Comparison of ENCODE assay signal across 8 cellular contexts in genomic region chr1:45206808-45207624, GRCh38. TPM values are rescaled to one million over a fixed set of nuclear protein-coding genes. Genes with fewer than 3 reads are reported as not detected.
DNase-seq lines count a peak whose midpoint lies in the region; ATAC-seq and TF ChIP-seq lines count a peak whose summit lies in the region.

No MANE protein-coding gene starts in this region.

- DNase-seq in breast epithelium (ENCODE audit: low spot score in 2 of 2) = no peak
- DNase-seq in GDM1 (lab: John Stamatoyannopoulos, UW) = no peak

- H3K9me3 ChIP-seq in HUES48 (ENCODE audit: control insufficient read depth, insufficient read depth, low read length) (no peaks in the 10 kb centered on the region), breast epithelium (no peaks in the 10 kb centered on the region), mucosa of rectum (ENCODE audit: control insufficient read depth in 2 of 2, low read length in 2 of 2) (no peaks in the 10 kb centered on the region)

- peaks cover 44% of the 10 kb centered on the region for H3K27me3 ChIP-seq in HUES48 (ENCODE audit: control insufficient read depth, insufficient read depth, low read length)
- H3K27me3 ChIP-seq in breast epithelium = no peaks in the 10 kb centered on the region
- peaks cover 0 to 1% of the 10 kb centered on the region in 2 donors for H3K27me3 ChIP-seq in mucosa of rectum (ENCODE audit: control insufficient read depth in 2 of 2, insufficient read depth in 2 of 2, low read length in 2 of 2)

- peak overlapping the region; percentile 93 for H3K4me3 ChIP-seq in HUES48 (ENCODE audit: low read depth, low read length)
- peak overlapping the region; percentile 74 to 94 (median 88) for H3K4me3 ChIP-seq in breast epithelium
- H3K4me3 ChIP-seq in mucosa of rectum (ENCODE audit: low read length in 2 of 2) = peak overlapping the region; percentile 70 to 87

- no peak for TF ChIP-seq POLR2A in breast epithelium (IDR thresholded peaks at IDR 0.05)

- H3K9ac ChIP-seq in HUES48 (ENCODE audit: low read depth, low read length) (0 out of 2 replicates have a peak overlapping the region, but pooled peaks have one; percentile 26), mucosa of rectum (ENCODE audit: low read depth in 1 of 2, low read length in 2 of 2) (peak overlapping the region; percentile 72 to 76)

- ATAC-seq in GM18498 (IDR thresholded peaks at IDR 0.05; ENCODE audit: unreplicated experiment) (no peak), GM18867 (IDR thresholded peaks at IDR 0.05; ENCODE audit: unreplicated experiment) (no peak), HG03175 (IDR thresholded peaks at IDR 0.05; ENCODE audit: unreplicated experiment) (no peak)

- H3K4me1 ChIP-seq in HUES48 (ENCODE audit: control insufficient read depth, insufficient read depth, low read length) (peaks cover 26% of the 10 kb centered on the region), breast epithelium (no peaks in the 10 kb centered on the region), mucosa of rectum (ENCODE audit: control insufficient read depth in 2 of 2, insufficient read depth in 2 of 2, low read length in 2 of 2) (peaks cover 6 to 12% of the 10 kb centered on the region in 2 donors)

- H3K27ac ChIP-seq in 22Rv1 (peak overlapping the region; percentile 74), HUES48 (ENCODE audit: low read depth, low read length) (no peak overlapping the region), breast epithelium (peak overlapping the region; percentile 83 to 91), mucosa of rectum (ENCODE audit: low read depth in 2 of 2, low read length in 2 of 2) (peak overlapping the region; percentile 61 to 67)

- H3K36me3 ChIP-seq in HUES48 (ENCODE audit: control insufficient read depth, insufficient read depth, low read length) (no peaks in the 10 kb centered on the region), breast epithelium (no peaks in the 10 kb centered on the region), mucosa of rectum (ENCODE audit: control insufficient read depth in 2 of 2, insufficient read depth in 2 of 2, low read length in 2 of 2) (no peaks in the 10 kb centered on the region)

- intact Hi-C loops in breast epithelium (cut with DNase I; ENCODE audit: low total_unique reads) = no loop called here

- TF ChIP-seq CTCF in 22Rv1 (IDR thresholded peaks at IDR 0.05) (no peak), breast epithelium (IDR thresholded peaks at IDR 0.05) (no peak)

RNA-seq across cellular contexts. Expression of gene ZSWIM5, which starts 0.6 kb away (rescaled TPM):
- total RNA-seq in breast epithelium = 1 to 10 TPM; 1.6 to 4.5 (median 3.3) TPM
